Comparison of ENCODE assay signal across 15 cellular contexts in the genomic region with DNA sequence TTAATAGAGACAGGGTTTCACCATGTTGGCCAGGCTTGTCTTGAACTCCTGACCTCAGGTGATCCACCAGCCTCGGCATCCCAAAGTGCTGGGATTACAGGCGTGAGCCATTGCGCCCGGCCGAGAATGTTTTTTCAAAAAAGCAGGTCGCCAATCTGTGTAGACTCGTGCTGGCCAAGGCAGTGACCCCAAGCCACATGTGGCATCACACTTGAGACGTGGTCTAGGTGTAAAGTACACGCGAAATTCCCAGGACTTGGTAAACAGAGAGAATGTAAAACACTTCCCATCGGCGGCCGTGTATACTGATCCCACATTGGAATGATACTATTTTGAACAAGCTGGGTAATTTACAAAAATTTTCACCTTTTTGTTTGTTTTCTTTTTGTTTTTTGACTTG.
"Had no signal": no experiment of that assay in that cellular context is flagged by ENCODE, and none has a peak within 500 bp of the region (broad histone marks: within the 10 kb centered on the region; RNA-seq: fewer than 3 reads in every experiment).

No MANE protein-coding gene starts in this region.

- H3K4me3 ChIP-seq: breast epithelium, esophagus squamous epithelium, left lung, psoas muscle had no signal

- H3K27ac Mint-ChIP-seq: natural killer cell treated with Interleukin-12 subunit alpha and Interleukin-12 subunit beta and Interleukin-15 and Interleukin-18, amount 100 ng/mL, for 72 hours had no signal

- H3K4me1 ChIP-seq: psoas muscle had no signal

- H3K27ac ChIP-seq: psoas muscle had no signal

- H3K9me3 ChIP-seq: breast epithelium, esophagus squamous epithelium, left lung, psoas muscle had no signal

- DNase-seq: activated effector memory CD4-positive, alpha-beta T cell treated with anti-CD3 and anti-CD28 coated beads, Interleukin-2, amount 50 U/mL, for 16 hours; activated naive CD8-positive, alpha-beta T cell treated with anti-CD3 and anti-CD28 coated beads, Interleukin-2, amount 10 ng/mL, durations not matched to agents 7 days and 5 days; activated T-cell treated with anti-CD3 and anti-CD28 coated beads, Interleukin-2, amount 50 U/mL, for 1 hour; aorta; esophagus squamous epithelium; foreskin fibroblast; psoas muscle; stimulated activated naive CD4-positive, alpha-beta T cell; substantia nigra; T-helper 9 cell; trophoblast cell; WERI-Rb-1 had no signal

- H3K9me3 Mint-ChIP-seq: activated naive CD8-positive, alpha-beta T cell treated with anti-CD3 and anti-CD28 coated beads, Interleukin-2, amount 10 ng/mL, durations not matched to agents 7 days and 5 days; natural killer cell treated with Interleukin-12 subunit alpha and Interleukin-12 subunit beta and Interleukin-15 and Interleukin-18, amount 100 ng/mL, for 72 hours had no signal

- H3K27me3 ChIP-seq: breast epithelium had no signal

- H3K36me3 ChIP-seq: breast epithelium, esophagus squamous epithelium, left lung had no signal

- H3K36me3 Mint-ChIP-seq: activated naive CD8-positive, alpha-beta T cell treated with anti-CD3 and anti-CD28 coated beads, Interleukin-2, amount 10 ng/mL, durations not matched to agents 7 days and 5 days; natural killer cell treated with Interleukin-12 subunit alpha and Interleukin-12 subunit beta and Interleukin-15 and Interleukin-18, amount 100 ng/mL, for 72 hours had no signal

- H3K27me3 Mint-ChIP-seq: activated naive CD8-positive, alpha-beta T cell treated with anti-CD3 and anti-CD28 coated beads, Interleukin-2, amount 10 ng/mL, durations not matched to agents 7 days and 5 days had no signal

- H3K4me3 Mint-ChIP-seq: natural killer cell treated with Interleukin-12 subunit alpha and Interleukin-12 subunit beta and Interleukin-15 and Interleukin-18, amount 100 ng/mL, for 72 hours had no signal
